In the genomic region with DNA sequence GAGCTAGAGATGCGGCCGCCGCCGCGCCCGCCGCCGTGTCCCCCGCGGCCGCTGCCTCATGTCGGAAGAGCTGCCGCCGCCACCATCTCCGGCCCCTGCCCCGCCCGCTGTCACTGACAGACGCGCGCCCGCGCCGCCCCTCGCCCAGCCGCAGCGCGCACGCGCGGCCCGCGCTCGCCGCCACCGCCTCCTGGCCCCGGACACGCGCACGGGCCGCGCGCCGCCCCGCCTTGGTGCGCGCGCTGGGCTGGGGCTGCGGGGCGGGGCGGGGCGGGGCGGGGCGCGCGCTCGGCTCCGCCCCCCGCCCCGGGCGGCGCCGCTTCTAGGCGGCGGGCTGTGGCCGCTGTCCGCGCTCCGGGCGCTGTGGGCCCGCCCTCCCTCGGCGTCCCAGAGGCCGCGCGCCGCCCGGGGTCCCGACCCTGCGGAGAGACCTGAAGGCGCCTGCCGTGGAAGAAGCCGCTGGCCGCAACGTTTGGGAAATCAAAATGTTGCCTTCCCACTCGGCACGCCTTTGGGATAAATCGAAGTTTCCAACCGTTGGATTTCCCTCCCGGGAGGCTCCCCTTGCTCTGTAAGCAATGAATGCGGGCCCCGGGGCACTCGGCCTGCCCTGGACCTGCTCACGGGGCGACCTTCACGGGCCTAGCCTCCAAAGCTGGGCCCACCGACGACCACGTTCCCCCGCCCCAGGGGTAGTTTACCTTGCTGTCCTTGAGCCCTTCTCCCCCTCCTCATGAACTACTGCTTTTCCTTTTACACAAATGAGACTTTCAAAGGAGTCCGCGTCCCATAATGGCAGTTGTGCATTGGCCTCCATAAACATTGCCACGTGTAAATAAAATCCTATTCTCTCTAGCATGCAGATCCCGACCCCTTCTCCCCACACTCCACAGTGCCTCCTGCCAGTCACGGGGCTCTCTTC, we compare ENCODE assay signal across 8 cellular contexts. TPM values are rescaled to one million over a fixed set of nuclear protein-coding genes. Genes with fewer than 3 reads are reported as not detected.
DNase-seq lines count a peak whose midpoint lies in the region; ATAC-seq and TF ChIP-seq lines count a peak whose summit lies in the region.

A gene (minus strand): TSS at position 115 of the 922 bp plus-strand sequence. CDS start 1,000 bp downstream, outside the sequence.

- in situ Hi-C loops in KBM-7 (cut with MboI; ENCODE audit: low pct_unique_long_range_greater_than_20kb, low sequenced_read_pairs), result no loop called here

- peaks cover 0 to 1% (median 0%) of the 10 kb centered on the region in 3 donors for H3K36me3 Mint-ChIP-seq in CD8-positive, alpha-beta memory T cell
- peaks cover 4% of the 10 kb centered on the region for H3K36me3 Mint-ChIP-seq in T-helper 17 cell (ENCODE audit: low read depth)
- peaks cover 6% of the 10 kb centered on the region for H3K36me3 Mint-ChIP-seq in progenitor cell of endocrine pancreas (ENCODE audit: insufficient read depth)

- ATAC-seq in T-helper 17 cell (peak; percentile 77), left ventricle myocardium superior (peak; percentile 81)

- H3K27me3 ChIP-seq in CD8-positive, alpha-beta memory T cell (ENCODE audit: insufficient read depth, low read length, poor library complexity, severe bottlenecking), result no peaks in the 10 kb centered on the region

- H3K4me1 ChIP-seq in CD8-positive, alpha-beta memory T cell (ENCODE audit: insufficient read depth, low read length), result peaks cover 31% of the 10 kb centered on the region

- peak within 1 kb of the TSS; percentile 56 for H3K4me3 ChIP-seq in CD8-positive, alpha-beta memory T cell (ENCODE audit: low read length)

- no peaks in the 10 kb centered on the region for H3K36me3 ChIP-seq in CD8-positive, alpha-beta memory T cell (ENCODE audit: insufficient read depth, low read length)

- CTCF ChIA-PET in CD8-positive, alpha-beta memory T cell (lab: Charles Lee), result interaction anchor here (1.1 kb wide), 1 partner anchor 137 kb away, joined by 5 read pairs; no protein-coding TSS in a partner anchor

- intact Hi-C loops in left ventricle myocardium superior (cut with micrococcal nuclease), result no loop called here

- DNase-seq in CD8-positive, alpha-beta memory T cell, result peak; percentile 71 to 85 (median 76)
- DNase-seq in GM20000 (ENCODE audit: low spot score), result peak; percentile 97
- DNase-seq in KBM-7, result peak; percentile 64
- peak; percentile 76 to 83 (median 79) for DNase-seq in T-helper 17 cell
- peak; percentile 93 for DNase-seq in left ventricle myocardium superior
- peak; percentile 61 for DNase-seq in progenitor cell of endocrine pancreas (ENCODE audit: low spot score, unreplicated experiment)
- peak; percentile 69 for DNase-seq in ureter (ENCODE audit: low spot score)

- H3K4me1 Mint-ChIP-seq in CD8-positive, alpha-beta memory T cell, result peaks cover 36 to 43% (median 40%) of the 10 kb centered on the region in 3 donors
- H3K4me1 Mint-ChIP-seq in T-helper 17 cell, result peaks cover 31% of the 10 kb centered on the region
- peaks cover 5% of the 10 kb centered on the region for H3K4me1 Mint-ChIP-seq in progenitor cell of endocrine pancreas (ENCODE audit: low read depth)

- H3K27ac Mint-ChIP-seq in CD8-positive, alpha-beta memory T cell, result peak within 1 kb of the TSS; percentile 34 to 96 (median 80)
- peak within 1 kb of the TSS; percentile 47 for H3K27ac Mint-ChIP-seq in T-helper 17 cell
- peak within 1 kb of the TSS; percentile 57 for H3K27ac Mint-ChIP-seq in progenitor cell of endocrine pancreas

- no peaks in the 10 kb centered on the region for H3K9me3 ChIP-seq in CD8-positive, alpha-beta memory T cell (ENCODE audit: low read length)
- H3K9me3 ChIP-seq in T-helper 17 cell (ENCODE audit: control insufficient read depth, low read length, poor library complexity, severe bottlenecking), result no peaks in the 10 kb centered on the region

- peaks cover 3 to 4% of the 10 kb centered on the region in 2 donors for H3K27me3 Mint-ChIP-seq in CD8-positive, alpha-beta memory T cell
- no peaks in the 10 kb centered on the region for H3K27me3 Mint-ChIP-seq in T-helper 17 cell
- H3K27me3 Mint-ChIP-seq in progenitor cell of endocrine pancreas, result peaks cover 53% of the 10 kb centered on the region

- H3K9me3 Mint-ChIP-seq in CD8-positive, alpha-beta memory T cell, result no peaks in the 10 kb centered on the region
- no peaks in the 10 kb centered on the region for H3K9me3 Mint-ChIP-seq in progenitor cell of endocrine pancreas (ENCODE audit: low read depth)

- H3K27ac ChIP-seq in CD8-positive, alpha-beta memory T cell (ENCODE audit: low read depth, low read length), result peak within 1 kb of the TSS; percentile 18
- H3K27ac ChIP-seq in angular gyrus (ENCODE audit: low read depth, low read length), result peak within 1 kb of the TSS; percentile 70

- peak within 1 kb of the TSS; percentile 82 to 93 (median 87) for H3K4me3 Mint-ChIP-seq in CD8-positive, alpha-beta memory T cell
- H3K4me3 Mint-ChIP-seq in T-helper 17 cell (peak within 1 kb of the TSS; percentile 95), progenitor cell of endocrine pancreas (ENCODE audit: low read depth) (peak within 1 kb of the TSS; percentile 71)

- POLR2A ChIA-PET in CD8-positive, alpha-beta memory T cell (lab: Charles Lee), result interaction anchor here (1.1 to 2.2 kb wide), 3 partner anchors 30 to 236 kb away, joined by 3 to 8 read pairs (median 4); a partner anchor contains a TSS

- no peak for TF ChIP-seq CTCF in GM20000 (IDR thresholded peaks at IDR 0.05; ENCODE audit: extremely low read depth, missing control alignments)
- TF ChIP-seq CTCF in progenitor cell of endocrine pancreas (IDR thresholded peaks at IDR 0.05; ENCODE audit: unreplicated experiment), result no peak

RNA-seq across cellular contexts. Expression of the gene that starts here (rescaled TPM):
- 1 to 10 TPM; 8.2 to 9.2 TPM for total RNA-seq in CD8-positive, alpha-beta memory T cell
- polyA plus RNA-seq in CD8-positive, alpha-beta memory T cell, result 1.2 TPM
- 10 to 100 TPM; 11.5 to 12.6 TPM for total RNA-seq in T-helper 17 cell
- total RNA-seq in left ventricle myocardium superior, result 53.5 TPM
- total RNA-seq in progenitor cell of endocrine pancreas, result 4.9 and 6.9 TPM in 2 replicates
- 23.3 TPM for total RNA-seq in ureter

Comparison
In these comparisons a context has a peak if more than half of its experiments do, and no peak if none do; other contexts are left out.
1. Peak in every context shown above with its lines: DNase-seq, ATAC-seq, H3K4me3 ChIP-seq and H3K27ac ChIP-seq.